ENCODE assay signal across 1 cellular context in the genomic region with DNA sequence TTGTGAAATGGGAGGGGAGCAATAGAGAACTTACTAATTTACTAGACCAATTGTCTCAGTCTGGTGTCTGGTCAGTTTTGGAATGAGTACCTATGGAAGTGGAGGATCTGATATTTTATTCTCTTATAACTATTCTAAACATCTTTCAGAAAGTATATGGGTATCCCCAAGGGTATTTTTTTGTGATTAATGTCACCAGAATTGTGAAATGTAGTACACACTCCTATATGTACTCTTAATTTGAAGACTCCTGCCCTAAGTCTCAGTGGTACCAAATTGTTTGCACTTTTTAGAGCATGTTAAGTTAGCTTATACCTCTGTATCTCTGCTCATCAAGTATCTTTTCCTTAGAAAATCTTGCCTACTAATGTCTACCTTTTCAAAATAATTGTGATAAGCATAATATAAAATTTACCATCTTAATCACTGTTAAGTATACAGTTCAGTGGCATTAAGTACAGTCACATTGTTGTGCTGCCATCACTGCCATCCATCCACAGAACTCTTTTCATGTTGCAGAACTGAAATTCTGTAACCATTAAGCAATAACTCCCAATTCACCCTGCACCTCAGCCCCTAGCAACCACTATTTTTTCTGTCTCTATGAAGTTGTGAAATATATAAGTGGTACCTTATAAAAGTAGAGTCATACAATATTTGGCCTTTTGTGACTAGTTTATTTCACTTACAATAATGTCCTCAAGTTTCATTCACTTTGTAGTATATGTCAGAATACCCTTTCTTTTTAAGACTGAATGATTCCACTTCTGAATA.
TF ChIP-seq lines count a peak whose summit lies in the region.

No MANE protein-coding gene starts in this region.

TF ChIP-seq in GM23338, 12 proteins besides CTCF, POLR2A, EP300 and RAD21 (continued from another document):
- TF ChIP-seq, protein P1, sequence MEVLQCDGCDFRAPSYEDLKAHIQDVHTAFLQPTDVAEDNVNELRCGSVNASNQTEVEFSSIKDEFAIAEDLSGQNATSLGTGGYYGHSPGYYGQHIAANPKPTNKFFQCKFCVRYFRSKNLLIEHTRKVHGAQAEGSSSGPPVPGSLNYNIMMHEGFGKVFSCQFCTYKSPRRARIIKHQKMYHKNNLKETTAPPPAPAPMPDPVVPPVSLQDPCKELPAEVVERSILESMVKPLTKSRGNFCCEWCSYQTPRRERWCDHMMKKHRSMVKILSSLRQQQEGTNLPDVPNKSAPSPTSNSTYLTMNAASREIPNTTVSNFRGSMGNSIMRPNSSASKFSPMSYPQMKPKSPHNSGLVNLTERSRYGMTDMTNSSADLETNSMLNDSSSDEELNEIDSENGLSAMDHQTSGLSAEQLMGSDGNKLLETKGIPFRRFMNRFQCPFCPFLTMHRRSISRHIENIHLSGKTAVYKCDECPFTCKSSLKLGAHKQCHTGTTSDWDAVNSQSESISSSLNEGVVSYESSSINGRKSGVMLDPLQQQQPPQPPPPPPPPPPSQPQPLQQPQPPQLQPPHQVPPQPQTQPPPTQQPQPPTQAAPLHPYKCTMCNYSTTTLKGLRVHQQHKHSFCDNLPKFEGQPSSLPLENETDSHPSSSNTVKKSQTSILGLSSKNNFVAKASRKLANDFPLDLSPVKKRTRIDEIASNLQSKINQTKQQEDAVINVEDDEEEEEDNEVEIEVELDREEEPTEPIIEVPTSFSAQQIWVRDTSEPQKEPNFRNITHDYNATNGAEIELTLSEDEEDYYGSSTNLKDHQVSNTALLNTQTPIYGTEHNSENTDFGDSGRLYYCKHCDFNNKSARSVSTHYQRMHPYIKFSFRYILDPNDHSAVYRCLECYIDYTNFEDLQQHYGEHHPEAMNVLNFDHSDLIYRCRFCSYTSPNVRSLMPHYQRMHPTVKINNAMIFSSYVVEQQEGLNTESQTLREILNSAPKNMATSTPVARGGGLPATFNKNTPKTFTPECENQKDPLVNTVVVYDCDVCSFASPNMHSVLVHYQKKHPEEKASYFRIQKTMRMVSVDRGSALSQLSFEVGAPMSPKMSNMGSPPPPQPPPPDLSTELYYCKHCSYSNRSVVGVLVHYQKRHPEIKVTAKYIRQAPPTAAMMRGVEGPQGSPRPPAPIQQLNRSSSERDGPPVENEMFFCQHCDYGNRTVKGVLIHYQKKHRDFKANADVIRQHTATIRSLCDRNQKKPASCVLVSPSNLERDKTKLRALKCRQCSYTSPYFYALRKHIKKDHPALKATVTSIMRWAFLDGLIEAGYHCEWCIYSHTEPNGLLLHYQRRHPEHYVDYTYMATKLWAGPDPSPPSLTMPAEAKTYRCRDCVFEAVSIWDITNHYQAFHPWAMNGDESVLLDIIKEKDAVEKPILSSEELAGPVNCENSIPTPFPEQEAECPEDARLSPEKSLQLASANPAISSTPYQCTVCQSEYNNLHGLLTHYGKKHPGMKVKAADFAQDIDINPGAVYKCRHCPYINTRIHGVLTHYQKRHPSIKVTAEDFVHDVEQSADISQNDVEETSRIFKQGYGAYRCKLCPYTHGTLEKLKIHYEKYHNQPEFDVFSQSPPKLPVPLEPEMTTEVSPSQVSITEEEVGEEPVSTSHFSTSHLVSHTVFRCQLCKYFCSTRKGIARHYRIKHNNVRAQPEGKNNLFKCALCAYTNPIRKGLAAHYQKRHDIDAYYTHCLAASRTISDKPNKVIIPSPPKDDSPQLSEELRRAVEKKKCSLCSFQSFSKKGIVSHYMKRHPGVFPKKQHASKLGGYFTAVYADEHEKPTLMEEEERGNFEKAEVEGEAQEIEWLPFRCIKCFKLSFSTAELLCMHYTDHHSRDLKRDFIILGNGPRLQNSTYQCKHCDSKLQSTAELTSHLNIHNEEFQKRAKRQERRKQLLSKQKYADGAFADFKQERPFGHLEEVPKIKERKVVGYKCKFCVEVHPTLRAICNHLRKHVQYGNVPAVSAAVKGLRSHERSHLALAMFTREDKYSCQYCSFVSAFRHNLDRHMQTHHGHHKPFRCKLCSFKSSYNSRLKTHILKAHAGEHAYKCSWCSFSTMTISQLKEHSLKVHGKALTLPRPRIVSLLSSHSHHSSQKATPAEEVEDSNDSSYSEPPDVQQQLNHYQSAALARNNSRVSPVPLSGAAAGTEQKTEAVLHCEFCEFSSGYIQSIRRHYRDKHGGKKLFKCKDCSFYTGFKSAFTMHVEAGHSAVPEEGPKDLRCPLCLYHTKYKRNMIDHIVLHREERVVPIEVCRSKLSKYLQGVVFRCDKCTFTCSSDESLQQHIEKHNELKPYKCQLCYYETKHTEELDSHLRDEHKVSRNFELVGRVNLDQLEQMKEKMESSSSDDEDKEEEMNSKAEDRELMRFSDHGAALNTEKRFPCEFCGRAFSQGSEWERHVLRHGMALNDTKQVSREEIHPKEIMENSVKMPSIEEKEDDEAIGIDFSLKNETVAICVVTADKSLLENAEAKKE (CRISPR knock-in tag; IDR thresholded peaks at IDR 0.05), result no peak
- TF ChIP-seq CREB1 (CRISPR knock-in tag; IDR thresholded peaks at IDR 0.05; ENCODE audit: low read depth), result no peak
- TF ChIP-seq, protein P2, sequence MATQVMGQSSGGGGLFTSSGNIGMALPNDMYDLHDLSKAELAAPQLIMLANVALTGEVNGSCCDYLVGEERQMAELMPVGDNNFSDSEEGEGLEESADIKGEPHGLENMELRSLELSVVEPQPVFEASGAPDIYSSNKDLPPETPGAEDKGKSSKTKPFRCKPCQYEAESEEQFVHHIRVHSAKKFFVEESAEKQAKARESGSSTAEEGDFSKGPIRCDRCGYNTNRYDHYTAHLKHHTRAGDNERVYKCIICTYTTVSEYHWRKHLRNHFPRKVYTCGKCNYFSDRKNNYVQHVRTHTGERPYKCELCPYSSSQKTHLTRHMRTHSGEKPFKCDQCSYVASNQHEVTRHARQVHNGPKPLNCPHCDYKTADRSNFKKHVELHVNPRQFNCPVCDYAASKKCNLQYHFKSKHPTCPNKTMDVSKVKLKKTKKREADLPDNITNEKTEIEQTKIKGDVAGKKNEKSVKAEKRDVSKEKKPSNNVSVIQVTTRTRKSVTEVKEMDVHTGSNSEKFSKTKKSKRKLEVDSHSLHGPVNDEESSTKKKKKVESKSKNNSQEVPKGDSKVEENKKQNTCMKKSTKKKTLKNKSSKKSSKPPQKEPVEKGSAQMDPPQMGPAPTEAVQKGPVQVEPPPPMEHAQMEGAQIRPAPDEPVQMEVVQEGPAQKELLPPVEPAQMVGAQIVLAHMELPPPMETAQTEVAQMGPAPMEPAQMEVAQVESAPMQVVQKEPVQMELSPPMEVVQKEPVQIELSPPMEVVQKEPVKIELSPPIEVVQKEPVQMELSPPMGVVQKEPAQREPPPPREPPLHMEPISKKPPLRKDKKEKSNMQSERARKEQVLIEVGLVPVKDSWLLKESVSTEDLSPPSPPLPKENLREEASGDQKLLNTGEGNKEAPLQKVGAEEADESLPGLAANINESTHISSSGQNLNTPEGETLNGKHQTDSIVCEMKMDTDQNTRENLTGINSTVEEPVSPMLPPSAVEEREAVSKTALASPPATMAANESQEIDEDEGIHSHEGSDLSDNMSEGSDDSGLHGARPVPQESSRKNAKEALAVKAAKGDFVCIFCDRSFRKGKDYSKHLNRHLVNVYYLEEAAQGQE (IDR thresholded peaks at IDR 0.05; ENCODE audit: unreplicated experiment), result no peak
